8 cellular contexts compared by ENCODE assay signal in the genomic region with DNA sequence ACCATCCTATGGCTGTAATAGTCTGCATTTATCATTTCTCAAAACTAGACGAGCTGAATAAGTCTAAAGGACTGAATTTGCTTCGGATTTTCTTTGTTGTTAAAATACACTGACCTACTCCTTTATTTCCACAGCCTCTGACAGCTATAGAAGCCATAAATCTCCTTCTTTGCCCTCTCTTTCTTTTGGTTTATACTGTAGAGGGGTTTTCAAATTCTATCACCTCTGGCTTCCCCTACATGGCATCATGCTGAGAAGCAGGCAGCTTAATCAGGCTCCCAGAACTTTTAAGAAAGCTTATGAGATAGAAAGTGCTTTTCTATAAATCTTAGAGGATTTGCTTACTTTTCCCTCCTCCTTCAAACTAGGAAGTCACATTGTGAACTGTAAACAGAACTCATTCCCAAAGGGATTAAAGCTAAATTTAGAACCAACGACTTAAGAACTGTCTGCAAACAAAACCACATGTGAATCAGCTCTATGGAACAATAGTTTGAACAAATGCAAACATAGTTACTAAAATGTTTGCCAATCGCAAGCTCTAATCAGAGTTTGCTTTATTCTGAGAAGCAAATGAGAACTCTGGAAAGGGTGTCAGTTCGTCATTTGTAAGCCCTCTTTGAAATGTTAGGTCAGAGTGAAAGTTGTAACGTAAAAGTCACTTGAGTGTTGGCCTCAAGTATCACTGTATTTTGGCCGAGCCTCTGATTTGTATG.
DNase-seq lines count a peak whose midpoint lies in the region; TF ChIP-seq lines count a peak whose summit lies in the region.

No MANE protein-coding gene starts in this region.

- no peak overlapping the region for H3K4me3 Mint-ChIP-seq in nephron progenitor cell

- DNase-seq in AG20443 (ENCODE audit: low spot score) = peak; percentile 54
- DNase-seq in NCI-H1417 treated with DMSO at 0.1 percent for 48 hours (lab: John Stamatoyannopoulos, UW) = peak; percentile 23
- DNase-seq in dermis blood vessel endothelial cell = peak; percentile 77
- no peak for DNase-seq in nephron progenitor cell
- DNase-seq in activated CD4-positive, alpha-beta T cell treated with anti-CD3 and anti-CD28 coated beads, Interleukin-2, amount 50 U/mL, for 4 hours = no peak
- no peak for DNase-seq in NCI-H2196 (lab: John Stamatoyannopoulos, UW; ENCODE audit: unreplicated experiment)
- DNase-seq in HUDEP-2 (lab: John Stamatoyannopoulos, UW; ENCODE audit: unreplicated experiment in 76 of 76) = no peak
- DNase-seq in islet precursor cell = no peak

- TF ChIP-seq CTCF in nephron progenitor cell (IDR thresholded peaks at IDR 0.05) = no peak

- H3K27me3 Mint-ChIP-seq in nephron progenitor cell (ENCODE audit: low read depth, poor library complexity) = no peaks in the 10 kb centered on the region

- peaks cover 12% of the 10 kb centered on the region for H3K36me3 Mint-ChIP-seq in nephron progenitor cell (ENCODE audit: low read depth)

- H3K4me1 Mint-ChIP-seq in nephron progenitor cell = peaks cover 25% of the 10 kb centered on the region

- peak overlapping the region; percentile 76 for H3K27ac Mint-ChIP-seq in nephron progenitor cell

- peaks cover 8% of the 10 kb centered on the region for H3K9me3 Mint-ChIP-seq in nephron progenitor cell

Comparison
In these comparisons a context has a peak if more than half of its experiments do, and no peak if none do; other contexts are left out.
1. DNase-seq: peak in AG20443 (single experiment), NCI-H1417 treated with DMSO at 0.1 percent for 48 hours (single experiment) and dermis blood vessel endothelial cell (single experiment); none in nephron progenitor cell (single experiment), activated CD4-positive, alpha-beta T cell treated with anti-CD3 and anti-CD28 coated beads, Interleukin-2, amount 50 U/mL, for 4 hours (0 of 2), NCI-H2196 (single experiment), HUDEP-2 (0 of 76) and islet precursor cell (single experiment).